9 cellular contexts compared by ENCODE assay signal in genomic region chr4:38162240-38162784, GRCh38.
A peak's percentile ranks its signal among the peaks of the same experiment; 100 is the strongest.
DNase-seq lines count a peak whose midpoint lies in the region; ATAC-seq and TF ChIP-seq lines count a peak whose summit lies in the region.
"Had no signal": no experiment of that assay in that cellular context is flagged by ENCODE, and none has a peak within 500 bp of the region (broad histone marks: within the 10 kb centered on the region; RNA-seq: fewer than 3 reads in every experiment).

No MANE protein-coding gene starts in this region.

- intact Hi-C loops in natural killer cell (cut with micrococcal nuclease): no loop called here

- TF ChIP-seq EP300 in SK-N-SH (IDR thresholded peaks at IDR 0.05; ENCODE audit: borderline replicate concordance in 1 of 2, low read depth in 1 of 2, low read length in 1 of 2): peak in 1 of 2 experiments; percentile 67; a peak in 2 of 4 replicates

- no peak for TF ChIP-seq RAD21 in SK-N-SH (IDR thresholded peaks at IDR 0.05; ENCODE audit: low read length)

- CTCF ChIA-PET in SK-N-SH (lab: Yijun Ruan, JAX) (interaction anchor here (0.6 to 1.5 kb wide), 3 partner anchors 12 to 127 kb away, joined by 3 read pairs; no protein-coding TSS in a partner anchor), HEK293T (lab: Yijun Ruan, JAX) (no interaction called here)

- peak; percentile 68 for DNase-seq in NCI-H748 (lab: John Stamatoyannopoulos, UW; ENCODE audit: unreplicated experiment)
- DNase-seq in NCI-H748 treated with DMSO at 0.1 percent for 48 hours (lab: John Stamatoyannopoulos, UW): no peak
- peak; percentile 36 for DNase-seq in SK-N-SH
- DNase-seq in fibroblast of the aortic adventitia (ENCODE audit: low read depth): peak; percentile 89
- DNase-seq in caudate nucleus (lab: John Stamatoyannopoulos, UW): no peak
- DNase-seq in HEK293T (ENCODE audit: extremely low spot score): no peak
- DNase-seq in natural killer cell: no peak
- DNase-seq: stimulated activated CD4-positive, alpha-beta T cell treated with anti-CD3 and anti-CD28 coated beads, Interleukin-4, amount 100 ng/mL, for 4 hours had no signal

- peaks cover 6 to 34% of the 10 kb centered on the region in 2 experiments for H3K4me1 ChIP-seq in SK-N-SH (ENCODE audit: control insufficient read depth in 1 of 2, insufficient read depth in 2 of 2, low read depth in 1 of 2, low read length in 1 of 2)

- 0 out of 2 replicates have a peak overlapping the region, but pooled peaks have one; percentile 19 for H3K9ac ChIP-seq in SK-N-SH

- H4K20me1 ChIP-seq in SK-N-SH (ENCODE audit: insufficient read depth): no peaks in the 10 kb centered on the region

- H3K27me3 ChIP-seq in SK-N-SH (ENCODE audit: insufficient read depth): no peaks in the 10 kb centered on the region

- H3K4me2 ChIP-seq in SK-N-SH: peak overlapping the region; percentile 45; the same call in 1 of the 2 replicates

- no peaks in the 10 kb centered on the region for H3K36me3 ChIP-seq in SK-N-SH (replicated peaks in 1 of 2; ENCODE audit: control insufficient read depth in 1 of 2, insufficient read depth in 2 of 2, low read length in 1 of 2)

- WGBS in SK-N-SH (ENCODE audit: low lambda C conversion rate): 77% methylated on average over 4 of the region's 4 CpGs

- H3K27ac Mint-ChIP-seq in natural killer cell: no peak overlapping the region

- H3K4me3 Mint-ChIP-seq in natural killer cell: no peak overlapping the region

- H3K4me3 ChIP-seq in SK-N-SH (ENCODE audit: low read depth in 2 of 2, low read length in 1 of 2): no peak overlapping the region
- no peak overlapping the region for H3K4me3 ChIP-seq in fibroblast of the aortic adventitia (ENCODE audit: low read depth, low read length)
- H3K4me3 ChIP-seq in skin epidermis: no peak overlapping the region

- no peaks in the 10 kb centered on the region for H3K36me3 Mint-ChIP-seq in natural killer cell

- no peaks in the 10 kb centered on the region for H3K9me3 ChIP-seq in SK-N-SH

- peaks cover 0 to 6% of the 10 kb centered on the region in 2 donors for H3K27me3 Mint-ChIP-seq in natural killer cell (ENCODE audit: low read depth in 2 of 2)

- H3K79me2 ChIP-seq in SK-N-SH (ENCODE audit: insufficient read depth): no peaks in the 10 kb centered on the region

- TF ChIP-seq CTCF in SK-N-SH (IDR thresholded peaks at IDR 0.05) (no peak), fibroblast of the aortic adventitia (IDR thresholded peaks at IDR 0.05; ENCODE audit: insufficient read depth, low read length) (no peak), natural killer cell (IDR thresholded peaks at IDR 0.05) (no peak)

- H3K9me3 Mint-ChIP-seq in natural killer cell: no peaks in the 10 kb centered on the region

- H2AFZ ChIP-seq in SK-N-SH (ENCODE audit: low read depth): peak overlapping the region; percentile 72

- H3F3A ChIP-seq in SK-N-SH (replicated peaks; ENCODE audit: insufficient read depth): peaks cover 25% of the 10 kb centered on the region

- H3K4me1 Mint-ChIP-seq in natural killer cell: peaks cover 11 to 18% of the 10 kb centered on the region in 2 donors

- POLR2A ChIA-PET in SK-N-SH (lab: Yijun Ruan, JAX): no interaction called here
- POLR2A ChIA-PET in HEK293T (lab: Yijun Ruan, JAX): no interaction called here

- H3K27ac ChIP-seq in SK-N-SH (ENCODE audit: low read depth in 2 of 2, low read length in 1 of 2) (peak overlapping the region; percentile 36 to 97), skin epidermis (peak overlapping the region in 11 of 21 experiments; percentile 3 to 81 (median 29)), caudate nucleus (ENCODE audit: low read depth, low read length) (no peak overlapping the region)

- H3K9me2 ChIP-seq in SK-N-SH: no peaks in the 10 kb centered on the region

- no peak for ATAC-seq in natural killer cell

TF ChIP-seq in SK-N-SH, 30 proteins besides CTCF, POLR2A, EP300 and RAD21 (continues in another document):
- TF ChIP-seq RXRA (IDR thresholded peaks at IDR 0.05; ENCODE audit: borderline replicate concordance, low read depth): peak; percentile 66; the same call in 1 of the 2 replicates
- TF ChIP-seq USF1 (IDR thresholded peaks at IDR 0.05; ENCODE audit: borderline replicate concordance, low read depth): no peak
- no peak for TF ChIP-seq FOSL2 (IDR thresholded peaks at IDR 0.05; ENCODE audit: borderline replicate concordance, low read depth)
- TF ChIP-seq JUND (IDR thresholded peaks at IDR 0.05): peak; percentile 31; the same call in 1 of the 2 replicates
- TF ChIP-seq, protein P1, sequence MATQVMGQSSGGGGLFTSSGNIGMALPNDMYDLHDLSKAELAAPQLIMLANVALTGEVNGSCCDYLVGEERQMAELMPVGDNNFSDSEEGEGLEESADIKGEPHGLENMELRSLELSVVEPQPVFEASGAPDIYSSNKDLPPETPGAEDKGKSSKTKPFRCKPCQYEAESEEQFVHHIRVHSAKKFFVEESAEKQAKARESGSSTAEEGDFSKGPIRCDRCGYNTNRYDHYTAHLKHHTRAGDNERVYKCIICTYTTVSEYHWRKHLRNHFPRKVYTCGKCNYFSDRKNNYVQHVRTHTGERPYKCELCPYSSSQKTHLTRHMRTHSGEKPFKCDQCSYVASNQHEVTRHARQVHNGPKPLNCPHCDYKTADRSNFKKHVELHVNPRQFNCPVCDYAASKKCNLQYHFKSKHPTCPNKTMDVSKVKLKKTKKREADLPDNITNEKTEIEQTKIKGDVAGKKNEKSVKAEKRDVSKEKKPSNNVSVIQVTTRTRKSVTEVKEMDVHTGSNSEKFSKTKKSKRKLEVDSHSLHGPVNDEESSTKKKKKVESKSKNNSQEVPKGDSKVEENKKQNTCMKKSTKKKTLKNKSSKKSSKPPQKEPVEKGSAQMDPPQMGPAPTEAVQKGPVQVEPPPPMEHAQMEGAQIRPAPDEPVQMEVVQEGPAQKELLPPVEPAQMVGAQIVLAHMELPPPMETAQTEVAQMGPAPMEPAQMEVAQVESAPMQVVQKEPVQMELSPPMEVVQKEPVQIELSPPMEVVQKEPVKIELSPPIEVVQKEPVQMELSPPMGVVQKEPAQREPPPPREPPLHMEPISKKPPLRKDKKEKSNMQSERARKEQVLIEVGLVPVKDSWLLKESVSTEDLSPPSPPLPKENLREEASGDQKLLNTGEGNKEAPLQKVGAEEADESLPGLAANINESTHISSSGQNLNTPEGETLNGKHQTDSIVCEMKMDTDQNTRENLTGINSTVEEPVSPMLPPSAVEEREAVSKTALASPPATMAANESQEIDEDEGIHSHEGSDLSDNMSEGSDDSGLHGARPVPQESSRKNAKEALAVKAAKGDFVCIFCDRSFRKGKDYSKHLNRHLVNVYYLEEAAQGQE (IDR thresholded peaks at IDR 0.05; ENCODE audit: low read depth, low read length): 0 out of 2 replicates have a peak, but pooled peaks have one; percentile 39
- TF ChIP-seq TCF12 (IDR thresholded peaks at IDR 0.05): peak; percentile 81
- TF ChIP-seq YY1 (IDR thresholded peaks at IDR 0.05; ENCODE audit: low read depth): 0 out of 2 replicates have a peak, but pooled peaks have one; percentile 50
- TF ChIP-seq ELF1 (IDR thresholded peaks at IDR 0.05): no peak

TF ChIP-seq in HEK293T, 16 proteins besides CTCF, POLR2A, EP300 and RAD21:
- TF ChIP-seq FOXK2 (IDR thresholded peaks at IDR 0.05) (no peak), BHLHE40 (IDR thresholded peaks at IDR 0.05; ENCODE audit: borderline replicate concordance) (no peak), ELF4 (IDR thresholded peaks at IDR 0.05) (no peak), PKNOX1 (IDR thresholded peaks at IDR 0.05) (no peak), CTBP1 (IDR thresholded peaks at IDR 0.05; ENCODE audit: borderline replicate concordance) (no peak), HDGF (IDR thresholded peaks at IDR 0.05; ENCODE audit: borderline replicate concordance) (no peak), LEF1 (IDR thresholded peaks at IDR 0.05; ENCODE audit: borderline replicate concordance) (no peak), ARNT (IDR thresholded peaks at IDR 0.05) (no peak), FOXA1 (IDR thresholded peaks at IDR 0.05) (no peak), SUZ12 (IDR thresholded peaks at IDR 0.05) (no peak), SP1 (IDR thresholded peaks at IDR 0.05) (no peak), NFRKB (IDR thresholded peaks at IDR 0.05) (no peak), FOXM1 (IDR thresholded peaks at IDR 0.05; ENCODE audit: borderline replicate concordance) (no peak), ZNF384 (IDR thresholded peaks at IDR 0.05) (no peak), TARDBP (IDR thresholded peaks at IDR 0.05) (no peak), L3MBTL2 (conservative IDR thresholded peaks at IDR 0.05) (no peak)
TF ChIP-seq in HEK293T: peak in this region for 0.

Comparison
In these comparisons a context has a peak if more than half of its experiments do, and no peak if none do; other contexts are left out.
1. DNase-seq: peak in NCI-H748 (single experiment), SK-N-SH (single experiment) and fibroblast of the aortic adventitia (single experiment); none in NCI-H748 treated with DMSO at 0.1 percent for 48 hours (single experiment), caudate nucleus (0 of 61), HEK293T (single experiment) and natural killer cell (single experiment).